ENCODE assay signal across 23 cellular contexts in genomic region chr13:73162912-73163911, GRCh38.
DNase-seq lines count a peak whose midpoint lies in the region; ATAC-seq and TF ChIP-seq lines count a peak whose summit lies in the region.
"Had no signal": no experiment of that assay in that cellular context is flagged by ENCODE, and none has a peak within 500 bp of the region (broad histone marks: within the 10 kb centered on the region; RNA-seq: fewer than 3 reads in every experiment).

No MANE protein-coding gene starts in this region.

- H3K4me1 ChIP-seq in osteoblast (ENCODE audit: insufficient read depth, low read length): peaks cover 3% of the 10 kb centered on the region
- H3K4me1 ChIP-seq: upper lobe of left lung had no signal

- no peak overlapping the region for H2AFZ ChIP-seq in osteoblast (ENCODE audit: low read length)

- TF ChIP-seq CTCF in osteoblast (IDR thresholded peaks at IDR 0.05; ENCODE audit: extremely low read depth, low read depth, low read length): no peak

- H3K27me3 ChIP-seq in osteoblast (ENCODE audit: insufficient read depth, low read length): no peaks in the 10 kb centered on the region
- H3K27me3 ChIP-seq: brain microvascular endothelial cell, upper lobe of left lung had no signal

- ATAC-seq in GM21526 (IDR thresholded peaks at IDR 0.05; ENCODE audit: low FRiP score, unreplicated experiment): no peak
- ATAC-seq: activated CD8-positive, alpha-beta T cell treated with anti-CD3 and anti-CD28 coated beads for 36 hours had no signal

- H3K4me3 ChIP-seq in osteoblast (ENCODE audit: insufficient read depth, low read length): no peak overlapping the region
- H3K4me3 ChIP-seq: lung, upper lobe of left lung had no signal

- no peak overlapping the region for H3K4me2 ChIP-seq in osteoblast (ENCODE audit: insufficient read depth, low read length)

- DNase-seq in NCI-H146 (lab: John Stamatoyannopoulos, UW) (peak; percentile 19), NCI-H146 treated with DMSO at 0.1 percent for 48 hours (lab: John Stamatoyannopoulos, UW; ENCODE audit: unreplicated experiment) (no peak), LHCN-M2 (ENCODE audit: low read depth) (peak; percentile 18), caudate nucleus (lab: John Stamatoyannopoulos, UW) (peak in 2 of 61 donors; percentile 14 to 19), osteoblast (ENCODE audit: insufficient read length, low spot score, missing footprints) (peak; percentile 21), SW 1271 (lab: John Stamatoyannopoulos, UW) (no peak), SIG-M5 treated with dmso at 0.1 percent for 504 hours (lab: John Stamatoyannopoulos, UW; ENCODE audit: unreplicated experiment) (no peak)
- DNase-seq: activated CD4-positive, CD25-positive, alpha-beta regulatory T cell; activated CD8-positive, alpha-beta T cell treated with anti-CD3 and anti-CD28 coated beads for 36 hours; activated gamma-delta T cell treated with Interleukin-2 at 50 U/mL for 16 hours; activated T-cell treated with anti-CD3 and anti-CD28 coated beads for 4 hours; brain microvascular endothelial cell; CD4-positive, alpha-beta memory T cell; GDM1; glutamatergic neuron; kidney; NCI-H1048; NCI-H187 treated with DMSO at 0.1 percent for 48 hours; NCI-H526 treated with DMSO at 0.1 percent for 48 hours; upper lobe of left lung had no signal

- no peaks in the 10 kb centered on the region for H3K9me3 ChIP-seq in osteoblast (ENCODE audit: low read depth, low read length)
- H3K9me3 ChIP-seq: upper lobe of left lung had no signal

- H4K20me1 ChIP-seq in osteoblast (ENCODE audit: insufficient read depth, low read length): no peaks in the 10 kb centered on the region

- H3K36me3 ChIP-seq in osteoblast (ENCODE audit: insufficient read depth, low read length): no peaks in the 10 kb centered on the region
- H3K36me3 ChIP-seq: brain microvascular endothelial cell, upper lobe of left lung had no signal

- H3K27ac ChIP-seq in caudate nucleus (ENCODE audit: low read depth, low read length) (peak overlapping the region; percentile 11), osteoblast (ENCODE audit: low read depth, low read length) (no peak overlapping the region)
- H3K27ac ChIP-seq: 22Rv1, brain microvascular endothelial cell, upper lobe of left lung had no signal

- no peaks in the 10 kb centered on the region for H3K79me2 ChIP-seq in osteoblast (ENCODE audit: insufficient read depth, low read length)

Comparison
In these comparisons a context has a peak if more than half of its experiments do, and no peak if none do; other contexts are left out.
1. DNase-seq: peak in NCI-H146 (single experiment), LHCN-M2 (single experiment) and osteoblast (single experiment); none in NCI-H146 treated with DMSO at 0.1 percent for 48 hours (single experiment), SW 1271 (0 of 2) and SIG-M5 treated with dmso at 0.1 percent for 504 hours (single experiment).